In genomic region chr19:18058208-18059009, GRCh38 we compare ENCODE assay signal across 8 cellular contexts.
DNase-seq lines count a peak whose midpoint lies in the region; ATAC-seq, FAIRE-seq and TF ChIP-seq lines count a peak whose summit lies in the region.

No MANE protein-coding gene starts in this region.

- no peaks in the 10 kb centered on the region for H3K9me3 ChIP-seq in NT2/D1 (ENCODE audit: insufficient read depth, low read length)

- peak overlapping the region; percentile 61 for H3K9ac ChIP-seq in NT2/D1 (ENCODE audit: insufficient read length, low read depth)

- peak; percentile 74 for DNase-seq in D721Med (ENCODE audit: insufficient read length, low spot score)
- DNase-seq in HS-5 (ENCODE audit: low read depth) = peak; percentile 24
- peak; percentile 68 for DNase-seq in NT2/D1 (ENCODE audit: low read depth, low spot score)
- DNase-seq in activated CD8-positive, alpha-beta memory T cell treated with anti-CD3 and anti-CD28 coated beads, Interleukin-2, amount 50 U/mL, for 4 hours = peak; percentile 84
- peak; percentile 73 for DNase-seq in epidermal melanocyte (ENCODE audit: insufficient read length, low spot score)
- peak; percentile 83 for DNase-seq in midbrain (lab: John Stamatoyannopoulos, UW)
- peak; percentile 61 for DNase-seq in stimulated activated CD8-positive, alpha-beta memory T cell treated with anti-CD3 and anti-CD28 coated beads, Interleukin-15, amount 100 ng/mL, for 24 hours (ENCODE audit: low read depth)

- no peak for FAIRE-seq in D721Med (lab: Jason Lieb, UNC)

- TF ChIP-seq CTCF in D721Med (IDR thresholded peaks at IDR 0.05; ENCODE audit: insufficient read depth, missing control alignments) = peak; percentile 76

- H3K27me3 ChIP-seq in NT2/D1 (ENCODE audit: insufficient read depth, insufficient read length) = no peaks in the 10 kb centered on the region

- H3K36me3 ChIP-seq in NT2/D1 (ENCODE audit: insufficient read depth, insufficient read length, low read length) = no peaks in the 10 kb centered on the region

- no peak for ATAC-seq in GM18870 (IDR thresholded peaks at IDR 0.05; ENCODE audit: unreplicated experiment)

- peaks cover 7% of the 10 kb centered on the region for H3K4me1 ChIP-seq in NT2/D1 (ENCODE audit: insufficient read depth, insufficient read length)

- H3K4me3 ChIP-seq in NT2/D1 (ENCODE audit: insufficient read length, low read depth) = no peak overlapping the region

Comparison
In these comparisons a context has a peak if more than half of its experiments do, and no peak if none do; other contexts are left out.
1. DNase-seq: peak in every context shown above with its lines; median percentile 84 in activated CD8-positive, alpha-beta memory T cell treated with anti-CD3 and anti-CD28 coated beads, Interleukin-2, amount 50 U/mL, for 4 hours; 83 in midbrain; 74 in D721Med; 73 in epidermal melanocyte; 68 in NT2/D1; 61 in stimulated activated CD8-positive, alpha-beta memory T cell treated with anti-CD3 and anti-CD28 coated beads, Interleukin-15, amount 100 ng/mL, for 24 hours; 24 in HS-5.